ENCODE assay signal across 8 cellular contexts in the genomic region with DNA sequence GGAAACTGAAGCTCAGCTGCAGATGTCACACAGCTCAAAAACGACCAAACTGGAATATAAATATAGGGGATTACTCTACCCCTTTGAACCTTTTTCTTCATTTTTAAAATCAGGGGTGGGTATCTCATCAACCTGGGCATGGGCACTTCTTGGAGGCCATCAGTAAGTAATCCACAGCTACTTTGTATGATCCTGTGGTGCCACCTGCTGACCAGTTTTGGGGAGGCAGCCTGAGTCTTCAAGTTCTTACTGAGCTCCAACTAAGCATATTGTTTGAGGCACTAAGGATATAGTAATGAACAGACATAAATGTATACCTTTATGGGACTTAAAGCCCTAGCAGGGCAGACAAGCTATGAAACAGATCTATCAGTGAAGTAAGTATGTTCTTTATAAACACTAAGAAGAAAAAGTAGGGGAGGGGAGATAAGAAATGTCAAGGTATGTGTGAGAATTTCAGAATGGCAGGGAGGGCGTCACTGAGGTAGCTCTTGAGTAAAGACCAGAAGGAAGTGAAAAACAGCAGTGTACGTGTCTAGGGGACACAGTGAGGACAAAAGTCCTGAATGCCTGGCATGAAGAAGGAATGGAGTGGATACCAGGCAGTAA. TPM values are rescaled to one million over a fixed set of nuclear protein-coding genes. Genes with fewer than 3 reads are reported as not detected.
A peak's percentile ranks its signal among the peaks of the same experiment; 100 is the strongest.
DNase-seq lines count a peak whose midpoint lies in the region; ATAC-seq lines count a peak whose summit lies in the region.

No MANE protein-coding gene starts in this region.

- no peak overlapping the region for H3K27ac ChIP-seq in caudate nucleus (ENCODE audit: low read depth, low read length)

- peak; percentile 78 for ATAC-seq in GM21367 (IDR thresholded peaks at IDR 0.05; ENCODE audit: unreplicated experiment)
- peak; percentile 80 for ATAC-seq in left colon
- no peak for ATAC-seq in HG02973 (IDR thresholded peaks at IDR 0.05; ENCODE audit: unreplicated experiment)

- intact Hi-C loops in left colon (cut with DNase I, micrococcal nuclease) = loop anchor here in 1 of 2 donors (5.0 to 10.0 kb wide), 2 partner anchors 65 to 92 kb away; no protein-coding TSS in a partner anchor

- DNase-seq in Caki2 (ENCODE audit: low read depth) (peak; percentile 40), NCI-H1105 (lab: John Stamatoyannopoulos, UW) (peak; percentile 54), caudate nucleus (lab: John Stamatoyannopoulos, UW) (peak in 46 of 61 donors; percentile 14 to 89 (median 48)), left colon (peak in 1 of 2 donors; percentile 83)
- peak; percentile 15 to 64 (median 34) for DNase-seq in activated CD4-positive, CD25-positive, alpha-beta regulatory T cell (lab: John Stamatoyannopoulos, UW)
- DNase-seq in stimulated activated CD4-positive, alpha-beta T cell treated with anti-CD3 and anti-CD28 coated beads, Interleukin-4, amount 100 ng/mL, for 48 hours (ENCODE audit: low read depth in 2 of 2) = peak; percentile 60 to 70

- in situ Hi-C loops in Caki2 (cut with HindIII; ENCODE audit: low pct_unique_long_range_greater_than_20kb, low sequenced_read_pairs) = no loop called here

RNA-seq across cellular contexts. Expression of a gene that starts 18.4 kb away (rescaled TPM):
- not detected in 2 replicates for total RNA-seq in Caki2 (2014; rRNA removed; shearing (Covaris generic); ENCODE audit: low replicate concordance)
- total RNA-seq in left colon = 1 to 10 TPM in 1 of 2 donors, under 1 TPM in 1; 0.89 to 2.2 TPM
